ENCODE assay signal across 2 cellular contexts in the genomic region with DNA sequence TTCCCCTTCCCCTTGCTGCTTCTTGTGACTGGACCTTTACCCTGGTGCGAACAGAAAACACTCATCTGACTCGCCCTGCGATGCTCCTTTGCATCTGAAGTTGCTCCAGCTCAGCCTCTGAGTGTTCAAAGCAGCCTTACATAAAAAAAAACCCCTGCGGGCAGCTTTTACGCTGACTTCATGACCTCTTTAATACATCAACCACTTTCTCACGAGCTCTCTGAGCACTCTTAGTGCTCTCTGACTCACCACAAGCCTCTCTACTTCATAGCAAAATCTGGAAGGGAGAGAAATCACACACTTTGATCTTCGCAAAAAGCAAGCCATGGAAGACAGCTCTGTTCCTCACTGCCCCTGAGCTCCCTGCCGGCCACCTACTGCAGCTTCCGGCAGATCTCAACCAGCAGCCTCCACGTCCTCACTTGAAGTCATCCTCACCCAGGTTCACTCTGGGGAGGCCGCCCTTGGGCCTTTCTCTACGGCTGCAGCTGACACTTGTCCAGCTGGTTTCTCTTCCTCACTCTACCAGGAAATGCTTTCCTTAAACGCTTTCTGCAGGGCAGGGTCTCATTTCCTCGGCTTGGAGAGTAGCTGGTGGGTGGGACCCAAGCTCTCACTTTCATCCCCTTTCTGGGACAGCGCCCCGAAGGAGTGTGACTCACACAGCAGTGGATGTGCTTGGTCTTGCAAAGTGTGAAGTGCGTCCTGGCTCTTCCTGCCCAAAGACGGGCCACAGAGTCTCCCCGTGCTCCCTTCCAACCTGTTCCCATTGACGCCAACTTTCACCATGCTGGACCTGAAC.
TF ChIP-seq lines count a peak whose summit lies in the region.

No MANE protein-coding gene starts in this region.

TF ChIP-seq in K562, 482 proteins besides CTCF, POLR2A, EP300 and RAD21:
- TF ChIP-seq AFF4 (CRISPR knock-in tag; IDR thresholded peaks at IDR 0.05), result no peak
- TF ChIP-seq, protein P1, sequence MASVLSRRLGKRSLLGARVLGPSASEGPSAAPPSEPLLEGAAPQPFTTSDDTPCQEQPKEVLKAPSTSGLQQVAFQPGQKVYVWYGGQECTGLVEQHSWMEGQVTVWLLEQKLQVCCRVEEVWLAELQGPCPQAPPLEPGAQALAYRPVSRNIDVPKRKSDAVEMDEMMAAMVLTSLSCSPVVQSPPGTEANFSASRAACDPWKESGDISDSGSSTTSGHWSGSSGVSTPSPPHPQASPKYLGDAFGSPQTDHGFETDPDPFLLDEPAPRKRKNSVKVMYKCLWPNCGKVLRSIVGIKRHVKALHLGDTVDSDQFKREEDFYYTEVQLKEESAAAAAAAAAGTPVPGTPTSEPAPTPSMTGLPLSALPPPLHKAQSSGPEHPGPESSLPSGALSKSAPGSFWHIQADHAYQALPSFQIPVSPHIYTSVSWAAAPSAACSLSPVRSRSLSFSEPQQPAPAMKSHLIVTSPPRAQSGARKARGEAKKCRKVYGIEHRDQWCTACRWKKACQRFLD (CRISPR knock-in tag; IDR thresholded peaks at IDR 0.05), result no peak
- TF ChIP-seq CBFB (CRISPR knock-in tag; IDR thresholded peaks at IDR 0.05), result 0 out of 2 replicates have a peak, but pooled peaks have one; percentile 6

TF ChIP-seq in HEK293T, 16 proteins besides CTCF, POLR2A, EP300 and RAD21:
- no peak for TF ChIP-seq ARNT (IDR thresholded peaks at IDR 0.05)
- TF ChIP-seq HDGF (IDR thresholded peaks at IDR 0.05; ENCODE audit: borderline replicate concordance), result no peak
- TF ChIP-seq NFRKB (IDR thresholded peaks at IDR 0.05), result no peak
- TF ChIP-seq ZNF384 (IDR thresholded peaks at IDR 0.05), result no peak
- no peak for TF ChIP-seq FOXK2 (IDR thresholded peaks at IDR 0.05)
- TF ChIP-seq CTBP1 (IDR thresholded peaks at IDR 0.05; ENCODE audit: borderline replicate concordance), result no peak
- TF ChIP-seq ELF4 (IDR thresholded peaks at IDR 0.05), result no peak
- TF ChIP-seq LEF1 (IDR thresholded peaks at IDR 0.05; ENCODE audit: borderline replicate concordance), result no peak
- TF ChIP-seq FOXM1 (IDR thresholded peaks at IDR 0.05; ENCODE audit: borderline replicate concordance), result no peak
- TF ChIP-seq, protein P2, sequence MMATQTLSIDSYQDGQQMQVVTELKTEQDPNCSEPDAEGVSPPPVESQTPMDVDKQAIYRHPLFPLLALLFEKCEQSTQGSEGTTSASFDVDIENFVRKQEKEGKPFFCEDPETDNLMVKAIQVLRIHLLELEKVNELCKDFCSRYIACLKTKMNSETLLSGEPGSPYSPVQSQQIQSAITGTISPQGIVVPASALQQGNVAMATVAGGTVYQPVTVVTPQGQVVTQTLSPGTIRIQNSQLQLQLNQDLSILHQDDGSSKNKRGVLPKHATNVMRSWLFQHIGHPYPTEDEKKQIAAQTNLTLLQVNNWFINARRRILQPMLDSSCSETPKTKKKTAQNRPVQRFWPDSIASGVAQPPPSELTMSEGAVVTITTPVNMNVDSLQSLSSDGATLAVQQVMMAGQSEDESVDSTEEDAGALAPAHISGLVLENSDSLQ (IDR thresholded peaks at IDR 0.05), result no peak
